Comparison of ENCODE assay signal across 15 cellular contexts in the genomic region with DNA sequence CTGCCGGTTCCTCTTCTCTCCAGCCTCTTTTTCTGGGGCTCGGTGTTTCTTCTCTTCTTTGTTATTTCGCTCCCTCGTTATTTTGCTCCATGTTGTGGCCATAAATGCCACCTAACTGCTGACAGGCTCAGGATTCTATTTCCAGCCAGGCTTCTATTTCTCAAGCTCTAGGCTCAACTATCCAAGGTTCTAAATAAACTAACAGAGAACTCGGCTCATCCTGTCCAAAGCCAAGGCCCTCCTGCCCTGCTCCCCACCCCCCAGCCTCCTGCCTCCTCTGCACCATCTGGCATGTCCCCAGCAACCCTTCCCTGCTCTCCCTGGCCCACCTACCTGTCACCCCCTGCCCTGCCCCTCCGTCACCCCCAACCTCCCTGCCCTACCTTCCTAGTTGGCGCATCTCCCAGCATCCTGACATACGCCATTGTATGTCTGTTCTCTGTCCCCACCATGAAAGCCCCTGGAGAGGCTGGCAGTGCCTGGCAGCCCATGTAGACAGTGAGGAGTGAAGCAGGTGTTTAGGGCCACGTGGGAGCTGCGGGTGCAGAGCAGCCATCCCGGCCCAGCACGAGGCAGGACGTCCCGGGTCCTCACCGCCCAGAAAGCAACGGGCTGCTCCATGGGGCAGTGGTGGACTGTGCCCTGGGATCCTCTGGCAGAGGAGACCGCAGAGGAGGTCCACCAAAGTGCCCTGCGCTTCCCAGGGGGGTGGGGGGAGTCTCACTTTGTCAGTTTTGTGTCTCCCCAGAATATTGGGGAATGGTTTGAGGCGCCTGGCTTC.
DNase-seq lines count a peak whose midpoint lies in the region; ATAC-seq, FAIRE-seq and TF ChIP-seq lines count a peak whose summit lies in the region.
"Had no signal": no experiment of that assay in that cellular context is flagged by ENCODE, and none has a peak within 500 bp of the region (broad histone marks: within the 10 kb centered on the region; RNA-seq: fewer than 3 reads in every experiment).

No MANE protein-coding gene starts in this region.

- ATAC-seq in left cardiac atrium (no peak), foreskin keratinocyte (peak; percentile 9), gastrocnemius medialis (peak; percentile 45 to 61)
- ATAC-seq in CD4-positive, alpha-beta T cell (ENCODE audit: poor library complexity) = no peak

- POLR2A ChIA-PET in CD4-positive, alpha-beta T cell (lab: Charles Lee) = no interaction called here

- H3K27me3 Mint-ChIP-seq in CD4-positive, alpha-beta T cell = peaks cover 8% of the 10 kb centered on the region

- H3K27ac ChIP-seq in foreskin keratinocyte (no peak overlapping the region), gastrocnemius medialis (no peak overlapping the region), small intestine (ENCODE audit: low read depth in 1 of 2, low read length in 1 of 2) (no peak overlapping the region)
- H3K27ac ChIP-seq in CD4-positive, alpha-beta T cell (ENCODE audit: low read depth, low read length) = no peak overlapping the region
- H3K27ac ChIP-seq: GM23248, RWPE1 had no signal

- no peak overlapping the region for H3K4me3 Mint-ChIP-seq in CD4-positive, alpha-beta T cell
- H3K4me3 Mint-ChIP-seq: CD14-positive monocyte had no signal

- H3K27me3 ChIP-seq in foreskin keratinocyte (peaks cover 31% of the 10 kb centered on the region), gastrocnemius medialis (peaks cover 0 to 10% (median 6%) of the 10 kb centered on the region in 3 donors), small intestine (ENCODE audit: control insufficient read depth in 2 of 2, insufficient read depth in 2 of 2, low read length in 2 of 2) (peaks cover 0 to 4% of the 10 kb centered on the region in 2 donors)
- peaks cover 13% of the 10 kb centered on the region for H3K27me3 ChIP-seq in CD4-positive, alpha-beta T cell (ENCODE audit: control insufficient read depth, insufficient read depth, low read length)

- no peaks in the 10 kb centered on the region for H3K4me1 Mint-ChIP-seq in CD4-positive, alpha-beta T cell (ENCODE audit: low read depth)
- H3K4me1 Mint-ChIP-seq: CD14-positive monocyte had no signal

- no peak for FAIRE-seq in small intestine (lab: Jason Lieb, UNC)
- FAIRE-seq: GM19239 had no signal

- TF ChIP-seq CTCF in GM13977 (IDR thresholded peaks at IDR 0.05; ENCODE audit: extremely low read depth, insufficient read depth, missing control alignments) (no peak), foreskin keratinocyte (conservative IDR thresholded peaks at IDR 0.05) (no peak), gastrocnemius medialis (IDR thresholded peaks at IDR 0.05 in 4 of 5, conservative IDR thresholded peaks at IDR 0.05 in 1 of 5) (no peak)
- no peak for TF ChIP-seq CTCF in CD4-positive, alpha-beta T cell (IDR thresholded peaks at IDR 0.05)

- no peaks in the 10 kb centered on the region for H3K4me1 ChIP-seq in foreskin keratinocyte
- peaks cover 5 to 10% of the 10 kb centered on the region in 2 donors for H3K4me1 ChIP-seq in gastrocnemius medialis
- no peaks in the 10 kb centered on the region for H3K4me1 ChIP-seq in small intestine (ENCODE audit: control insufficient read depth in 2 of 2, insufficient read depth in 1 of 2, low read depth in 1 of 2, low read length in 1 of 2)

- intact Hi-C loops in cardiac septum (cut with DNase I) (loop anchor here (5.0 to 10.0 kb wide), 4 partner anchors 73 to 1108 kb away; partner anchors contain the start of gene OTOS), left cardiac atrium (cut with DNase I) (loop anchor here (5.0 to 10.0 kb wide), 3 partner anchors 73 to 850 kb away; no protein-coding TSS in a partner anchor), gastrocnemius medialis (cut with DNase I; ENCODE audit: low total_unique reads) (loop anchor here (1.0 to 2.0 kb wide), 2 partner anchors 957 to 1108 kb away; no protein-coding TSS in a partner anchor)
- intact Hi-C loops in CD4-positive, alpha-beta T cell (cut with DNase I, micrococcal nuclease) = loop anchor here (1.0 to 10.0 kb wide), 8 partner anchors 230 to 1108 kb away; partner anchors contain the start of gene OTOS (in 1 of the 2)

- CTCF ChIA-PET in CD4-positive, alpha-beta T cell (lab: Charles Lee) = no interaction called here

- in situ Hi-C loops in GM13977 (cut with MboI; ENCODE audit: low pct_unique_long_range_greater_than_20kb, low sequenced_read_pairs, unreplicated experiment) = no loop called here
- in situ Hi-C loops in gastrocnemius medialis (cut with MboI; ENCODE audit: low sequenced_read_pairs in 4 of 4) = loop anchor here (10.0 to 25.0 kb wide), 5 partner anchors 850 to 1103 kb away; partner anchors contain the start of genes COPS9 (in 1 of the 4) and OTOS (in 1 of the 4)

- DNase-seq in cardiac septum (ENCODE audit: low spot score) = peak; percentile 57
- DNase-seq in left cardiac atrium = no peak
- DNase-seq in GM13977 (ENCODE audit: low spot score) = peak; percentile 48
- DNase-seq in foreskin keratinocyte = no peak
- DNase-seq in gastrocnemius medialis = no peak
- no peak for DNase-seq in CD4-positive, alpha-beta T cell
- DNase-seq in small intestine = no peak
- DNase-seq: GF-D8, KG1, NCI-H1105 treated with DMSO at 0.1 percent for 48 hours, NCI-H510A treated with DMSO at 0.1 percent for 48 hours had no signal

- H3K36me3 ChIP-seq in gastrocnemius medialis = no peaks in the 10 kb centered on the region
- H3K36me3 ChIP-seq in small intestine (ENCODE audit: control insufficient read depth in 2 of 2, insufficient read depth in 2 of 2, low read length in 2 of 2) = no peaks in the 10 kb centered on the region

- no peaks in the 10 kb centered on the region for H3K9me3 Mint-ChIP-seq in CD4-positive, alpha-beta T cell

- no peak for TF ChIP-seq POLR2A in gastrocnemius medialis (IDR thresholded peaks at IDR 0.05)

- WGBS in small intestine, 3 donors = 61 to 74% (median 72%) methylated on average over 18 to 19 of the region's 19 CpGs

- H3K4me3 ChIP-seq in gastrocnemius medialis (no peak overlapping the region), small intestine (ENCODE audit: low read depth in 1 of 2, low read length in 2 of 2) (no peak overlapping the region)
- H3K4me3 ChIP-seq: GM23248 had no signal

- no peaks in the 10 kb centered on the region for H3K36me3 Mint-ChIP-seq in CD4-positive, alpha-beta T cell (ENCODE audit: low read depth)
- H3K36me3 Mint-ChIP-seq: CD14-positive monocyte had no signal

- H3K27ac Mint-ChIP-seq in CD4-positive, alpha-beta T cell = no peak overlapping the region

- H3K9me3 ChIP-seq in gastrocnemius medialis (no peaks in the 10 kb centered on the region), small intestine (ENCODE audit: control insufficient read depth, low read depth) (no peaks in the 10 kb centered on the region)
- no peaks in the 10 kb centered on the region for H3K9me3 ChIP-seq in CD4-positive, alpha-beta T cell (ENCODE audit: control insufficient read depth, low read length)

Comparison
In these comparisons a context has a peak if more than half of its experiments do, and no peak if none do; other contexts are left out.
1. DNase-seq: peak in cardiac septum (single experiment) and GM13977 (single experiment); none in left cardiac atrium (single experiment), foreskin keratinocyte (0 of 2), gastrocnemius medialis (0 of 2), CD4-positive, alpha-beta T cell (0 of 10) and small intestine (single experiment).
2. ATAC-seq: peak in foreskin keratinocyte (single experiment) and gastrocnemius medialis (2 of 2); none in left cardiac atrium (0 of 2) and CD4-positive, alpha-beta T cell (single experiment).